In the genomic region with DNA sequence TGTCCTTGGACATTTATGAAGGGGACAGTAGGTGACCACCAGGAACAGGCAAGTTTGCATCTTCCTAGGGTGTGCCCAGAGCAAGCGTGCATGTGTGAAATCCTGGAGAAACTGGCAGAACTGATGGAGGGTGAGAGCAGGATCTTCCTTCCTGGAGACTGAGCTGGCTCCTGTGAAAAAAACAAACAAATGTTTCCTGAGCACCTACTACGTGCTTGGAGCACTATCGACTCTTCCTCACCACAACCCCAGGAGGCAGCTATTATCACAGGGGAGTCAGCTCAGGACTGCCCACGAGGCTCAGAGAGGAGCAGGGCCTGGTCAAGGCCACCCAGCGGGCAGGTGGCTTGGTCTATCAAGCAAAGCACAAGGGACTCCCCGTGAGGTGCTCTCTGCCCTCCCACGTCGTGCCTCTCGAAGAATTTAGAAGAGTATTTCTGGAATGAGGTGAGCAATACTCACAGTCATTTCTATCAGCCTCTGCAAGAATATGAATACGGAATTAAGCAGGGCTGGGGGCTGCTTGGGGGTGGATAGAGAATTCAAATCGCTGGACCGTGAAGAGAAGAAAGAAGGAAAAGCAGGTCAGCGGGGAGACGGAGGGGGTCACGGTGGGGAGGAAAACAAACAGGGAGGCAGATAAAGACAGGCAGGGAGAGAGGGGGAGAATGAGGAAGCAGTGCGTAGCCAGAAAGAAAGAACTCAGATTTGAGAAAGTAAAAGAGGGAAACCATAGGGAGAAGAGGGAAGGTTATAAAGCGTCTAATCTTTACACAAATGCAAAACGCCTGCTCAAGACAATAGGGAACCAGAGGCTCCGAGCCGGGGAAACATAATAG, we compare ENCODE assay signal across 1 cellular context.
A peak's percentile ranks its signal among the peaks of the same experiment; 100 is the strongest.
TF ChIP-seq lines count a peak whose summit lies in the region.

No MANE protein-coding gene starts in this region.

TF ChIP-seq in WTC11, 78 proteins besides CTCF, POLR2A, EP300 and RAD21 (continued from another document):
- TF ChIP-seq, protein P1, sequence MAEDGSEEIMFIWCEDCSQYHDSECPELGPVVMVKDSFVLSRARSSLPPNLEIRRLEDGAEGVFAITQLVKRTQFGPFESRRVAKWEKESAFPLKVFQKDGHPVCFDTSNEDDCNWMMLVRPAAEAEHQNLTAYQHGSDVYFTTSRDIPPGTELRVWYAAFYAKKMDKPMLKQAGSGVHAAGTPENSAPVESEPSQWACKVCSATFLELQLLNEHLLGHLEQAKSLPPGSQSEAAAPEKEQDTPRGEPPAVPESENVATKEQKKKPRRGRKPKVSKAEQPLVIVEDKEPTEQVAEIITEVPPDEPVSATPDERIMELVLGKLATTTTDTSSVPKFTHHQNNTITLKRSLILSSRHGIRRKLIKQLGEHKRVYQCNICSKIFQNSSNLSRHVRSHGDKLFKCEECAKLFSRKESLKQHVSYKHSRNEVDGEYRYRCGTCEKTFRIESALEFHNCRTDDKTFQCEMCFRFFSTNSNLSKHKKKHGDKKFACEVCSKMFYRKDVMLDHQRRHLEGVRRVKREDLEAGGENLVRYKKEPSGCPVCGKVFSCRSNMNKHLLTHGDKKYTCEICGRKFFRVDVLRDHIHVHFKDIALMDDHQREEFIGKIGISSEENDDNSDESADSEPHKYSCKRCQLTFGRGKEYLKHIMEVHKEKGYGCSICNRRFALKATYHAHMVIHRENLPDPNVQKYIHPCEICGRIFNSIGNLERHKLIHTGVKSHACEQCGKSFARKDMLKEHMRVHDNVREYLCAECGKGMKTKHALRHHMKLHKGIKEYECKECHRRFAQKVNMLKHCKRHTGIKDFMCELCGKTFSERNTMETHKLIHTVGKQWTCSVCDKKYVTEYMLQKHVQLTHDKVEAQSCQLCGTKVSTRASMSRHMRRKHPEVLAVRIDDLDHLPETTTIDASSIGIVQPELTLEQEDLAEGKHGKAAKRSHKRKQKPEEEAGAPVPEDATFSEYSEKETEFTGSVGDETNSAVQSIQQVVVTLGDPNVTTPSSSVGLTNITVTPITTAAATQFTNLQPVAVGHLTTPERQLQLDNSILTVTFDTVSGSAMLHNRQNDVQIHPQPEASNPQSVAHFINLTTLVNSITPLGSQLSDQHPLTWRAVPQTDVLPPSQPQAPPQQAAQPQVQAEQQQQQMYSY (CRISPR knock-in tag; IDR thresholded peaks at IDR 0.05): peak; percentile 61
- TF ChIP-seq, protein P2, sequence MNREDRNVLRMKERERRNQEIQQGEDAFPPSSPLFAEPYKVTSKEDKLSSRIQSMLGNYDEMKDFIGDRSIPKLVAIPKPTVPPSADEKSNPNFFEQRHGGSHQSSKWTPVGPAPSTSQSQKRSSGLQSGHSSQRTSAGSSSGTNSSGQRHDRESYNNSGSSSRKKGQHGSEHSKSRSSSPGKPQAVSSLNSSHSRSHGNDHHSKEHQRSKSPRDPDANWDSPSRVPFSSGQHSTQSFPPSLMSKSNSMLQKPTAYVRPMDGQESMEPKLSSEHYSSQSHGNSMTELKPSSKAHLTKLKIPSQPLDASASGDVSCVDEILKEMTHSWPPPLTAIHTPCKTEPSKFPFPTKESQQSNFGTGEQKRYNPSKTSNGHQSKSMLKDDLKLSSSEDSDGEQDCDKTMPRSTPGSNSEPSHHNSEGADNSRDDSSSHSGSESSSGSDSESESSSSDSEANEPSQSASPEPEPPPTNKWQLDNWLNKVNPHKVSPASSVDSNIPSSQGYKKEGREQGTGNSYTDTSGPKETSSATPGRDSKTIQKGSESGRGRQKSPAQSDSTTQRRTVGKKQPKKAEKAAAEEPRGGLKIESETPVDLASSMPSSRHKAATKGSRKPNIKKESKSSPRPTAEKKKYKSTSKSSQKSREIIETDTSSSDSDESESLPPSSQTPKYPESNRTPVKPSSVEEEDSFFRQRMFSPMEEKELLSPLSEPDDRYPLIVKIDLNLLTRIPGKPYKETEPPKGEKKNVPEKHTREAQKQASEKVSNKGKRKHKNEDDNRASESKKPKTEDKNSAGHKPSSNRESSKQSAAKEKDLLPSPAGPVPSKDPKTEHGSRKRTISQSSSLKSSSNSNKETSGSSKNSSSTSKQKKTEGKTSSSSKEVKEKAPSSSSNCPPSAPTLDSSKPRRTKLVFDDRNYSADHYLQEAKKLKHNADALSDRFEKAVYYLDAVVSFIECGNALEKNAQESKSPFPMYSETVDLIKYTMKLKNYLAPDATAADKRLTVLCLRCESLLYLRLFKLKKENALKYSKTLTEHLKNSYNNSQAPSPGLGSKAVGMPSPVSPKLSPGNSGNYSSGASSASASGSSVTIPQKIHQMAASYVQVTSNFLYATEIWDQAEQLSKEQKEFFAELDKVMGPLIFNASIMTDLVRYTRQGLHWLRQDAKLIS (CRISPR knock-in tag; IDR thresholded peaks at IDR 0.05; ENCODE audit: borderline replicate concordance): no peak
